ENCODE assay signal across 14 cellular contexts in the genomic region with DNA sequence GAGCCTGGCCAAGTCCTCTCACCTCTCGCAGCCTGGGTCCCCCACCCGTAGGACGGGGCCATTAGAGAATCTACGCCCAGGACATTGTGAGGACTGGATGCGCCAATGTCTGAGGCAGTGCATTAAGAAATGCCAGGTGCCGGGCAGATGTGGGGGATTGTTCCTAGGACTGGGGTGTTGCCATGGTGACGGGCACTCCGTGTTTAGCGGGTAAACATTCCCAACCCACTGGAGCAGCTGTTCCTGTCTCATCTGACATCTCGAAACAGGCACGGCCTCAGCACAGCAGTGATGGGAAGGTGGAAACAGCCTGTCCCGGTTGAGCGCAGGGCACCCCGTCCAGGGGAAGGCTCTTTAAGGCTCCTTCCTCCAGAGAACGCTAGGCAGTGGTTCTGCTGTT.
DNase-seq lines count a peak whose midpoint lies in the region; ATAC-seq and TF ChIP-seq lines count a peak whose summit lies in the region.
"Had no signal": no experiment of that assay in that cellular context is flagged by ENCODE, and none has a peak within 500 bp of the region (broad histone marks: within the 10 kb centered on the region; RNA-seq: fewer than 3 reads in every experiment).

No MANE protein-coding gene starts in this region.

- no peaks in the 10 kb centered on the region for H3K27me3 ChIP-seq in H7 (ENCODE audit: control insufficient read depth, insufficient read depth, low read length)

- peak; percentile 41 for DNase-seq in AG08396 (ENCODE audit: low spot score)
- peak; percentile 57 for DNase-seq in H7
- peak; percentile 69 for DNase-seq in NCI-H2227 treated with DMSO at 0.1 percent for 48 hours (lab: John Stamatoyannopoulos, UW)
- peak; percentile 12 to 54 for DNase-seq in foreskin fibroblast
- DNase-seq in UCSD-AML1 (lab: John Stamatoyannopoulos, UW; ENCODE audit: unreplicated experiment), result no peak
- DNase-seq in activated T-cell treated with anti-CD3 and anti-CD28 coated beads, Interleukin-2, amount 50 U/mL, for 1 hour, result no peak
- DNase-seq: ACHN; activated gamma-delta T cell; caudate nucleus; naive B cell; stimulated activated naive CD4-positive, alpha-beta T cell had no signal

- TF ChIP-seq CTCF in foreskin fibroblast (IDR thresholded peaks at IDR 0.05; ENCODE audit: low read depth, low read length), result no peak

- H3K4me3 ChIP-seq in H7 (ENCODE audit: insufficient read depth, low read depth, low read length), result no peak overlapping the region
- no peak overlapping the region for H3K4me3 ChIP-seq in foreskin fibroblast (ENCODE audit: low read depth in 1 of 2, low read length in 2 of 2)
- H3K4me3 ChIP-seq: SK-N-MC had no signal

- ATAC-seq in GM18873 (IDR thresholded peaks at IDR 0.05; ENCODE audit: low FRiP score, unreplicated experiment) (no peak), GM18867 (IDR thresholded peaks at IDR 0.05; ENCODE audit: unreplicated experiment) (no peak)

- no peaks in the 10 kb centered on the region for H3K36me3 ChIP-seq in H7 (replicated peaks; ENCODE audit: control insufficient read depth, insufficient read depth, low read length)

Comparison
In these comparisons a context has a peak if more than half of its experiments do, and no peak if none do; other contexts are left out.
1. DNase-seq: peak in AG08396 (single experiment), H7 (single experiment), NCI-H2227 treated with DMSO at 0.1 percent for 48 hours (single experiment) and foreskin fibroblast (2 of 2); none in UCSD-AML1 (single experiment) and activated T-cell treated with anti-CD3 and anti-CD28 coated beads, Interleukin-2, amount 50 U/mL, for 1 hour (single experiment).